ENCODE assay signal across 15 cellular contexts in the genomic region with DNA sequence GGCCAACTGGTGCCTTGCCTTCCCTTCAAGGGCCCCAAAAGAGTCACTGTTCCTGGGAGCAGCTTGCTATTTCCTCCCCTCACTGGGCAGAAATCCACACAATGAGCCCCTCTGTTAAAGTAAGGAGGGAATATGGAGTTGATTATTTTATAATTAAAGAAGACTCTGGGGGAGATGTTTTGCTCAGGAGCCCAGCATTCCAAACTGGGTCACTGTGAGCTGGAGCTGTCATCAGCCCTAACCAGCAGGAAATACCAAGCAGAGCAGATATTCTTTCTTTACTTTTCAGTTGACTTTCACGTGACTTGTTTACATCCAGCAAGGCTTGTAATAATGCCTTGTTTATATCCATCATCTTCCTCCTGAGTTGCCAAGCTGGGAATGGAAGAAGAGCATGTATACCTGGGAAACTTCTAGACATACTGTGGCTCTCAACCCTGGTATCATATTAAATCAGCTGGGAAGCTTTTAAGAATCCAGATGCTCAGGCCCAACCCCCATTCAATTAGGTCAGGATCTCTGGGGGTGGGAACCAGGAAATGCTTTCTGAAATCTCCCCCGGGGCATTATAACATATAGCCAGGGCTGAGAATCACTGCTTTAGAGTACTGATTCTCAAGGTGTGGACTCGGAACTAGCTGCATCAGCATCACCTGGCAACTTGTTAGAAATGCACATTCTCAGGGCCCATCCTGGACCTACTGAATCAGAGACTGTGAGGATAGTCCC.
A peak's percentile ranks its signal among the peaks of the same experiment; 100 is the strongest.
DNase-seq lines count a peak whose midpoint lies in the region; ATAC-seq and TF ChIP-seq lines count a peak whose summit lies in the region.
"Had no signal": no experiment of that assay in that cellular context is flagged by ENCODE, and none has a peak within 500 bp of the region (broad histone marks: within the 10 kb centered on the region; RNA-seq: fewer than 3 reads in every experiment).

No MANE protein-coding gene starts in this region.

- H3K36me3 ChIP-seq in DOHH2 (ENCODE audit: control insufficient read depth, low read length) (no peaks in the 10 kb centered on the region), MG63 (no peaks in the 10 kb centered on the region)

- no peaks in the 10 kb centered on the region for H3K9me2 ChIP-seq in DOHH2 (replicated peaks; ENCODE audit: control insufficient read depth, low read length)

- H3K79me2 ChIP-seq in DOHH2 (ENCODE audit: control insufficient read depth, low read length): no peaks in the 10 kb centered on the region

- ATAC-seq in sciatic nerve: peak; percentile 81
- ATAC-seq: stimulated activated naive CD8-positive, alpha-beta T cell treated with anti-CD3 and anti-CD28 coated beads, Interleukin-15, amount 100 ng/mL, for 72 hours had no signal

- H3K4me2 ChIP-seq in DOHH2 (ENCODE audit: low read length): peak overlapping the region; percentile 35

- H3F3A ChIP-seq in DOHH2 (ENCODE audit: control insufficient read depth, insufficient read depth): no peaks in the 10 kb centered on the region

- H3K4me1 ChIP-seq in DOHH2 (ENCODE audit: control insufficient read depth, low read length): peaks cover 51% of the 10 kb centered on the region

- H3K27ac ChIP-seq in DOHH2 (ENCODE audit: low read depth, low read length): 0 out of 2 replicates have a peak overlapping the region, but pooled peaks have one; percentile 24
- H3K27ac ChIP-seq: VCaP had no signal

- H3K4me3 ChIP-seq in DOHH2 (ENCODE audit: low read length) (peak overlapping the region; percentile 4), fibroblast of villous mesenchyme (ENCODE audit: low read depth, low read length) (no peak overlapping the region), MG63 (no peak overlapping the region)

- DNase-seq in NCI-H82 treated with DMSO at 0.1 percent for 48 hours (lab: John Stamatoyannopoulos, UW; ENCODE audit: unreplicated experiment) (peak; percentile 23), fibroblast of villous mesenchyme (ENCODE audit: low read depth) (peak; percentile 25), sciatic nerve (ENCODE audit: low spot score) (no peak), MG63 (no peak), AG08396 (ENCODE audit: low spot score) (no peak)
- DNase-seq in effector CD4-positive, alpha-beta T cell: no peak
- DNase-seq: activated CD8-positive, alpha-beta memory T cell treated with anti-CD3 and anti-CD28 coated beads, Interleukin-2, amount 50 U/mL, for 48 hours; activated naive CD8-positive, alpha-beta T cell treated with anti-CD3 and anti-CD28 coated beads, Interleukin-2, amount 10 ng/mL, durations not matched to agents 7 days and 5 days; Calu3; cortex of kidney; naive B cell; NK-92 treated with Interleukin-12 subunit alpha and Interleukin-12 subunit beta, amount 100 ng/mL, for 24 hours; stimulated activated naive CD8-positive, alpha-beta T cell treated with anti-CD3 and anti-CD28 coated beads, Interleukin-15, amount 100 ng/mL, for 72 hours had no signal

- intact Hi-C loops in sciatic nerve (cut with DNase I): no loop called here

- H3K9me3 ChIP-seq in DOHH2 (ENCODE audit: control insufficient read depth, insufficient read depth, low read length): no peaks in the 10 kb centered on the region
- no peaks in the 10 kb centered on the region for H3K9me3 ChIP-seq in MG63

- H4K20me1 ChIP-seq in DOHH2 (ENCODE audit: control insufficient read depth, insufficient read depth, low read depth, low read length): no peaks in the 10 kb centered on the region

- H3K27me3 ChIP-seq in DOHH2 (ENCODE audit: control insufficient read depth, low read length) (no peaks in the 10 kb centered on the region), MG63 (no peaks in the 10 kb centered on the region)

- no peak for TF ChIP-seq CTCF in DOHH2 (IDR thresholded peaks at IDR 0.05; ENCODE audit: low read depth, low read length, poor library complexity, severe bottlenecking)
- no peak for TF ChIP-seq CTCF in fibroblast of villous mesenchyme (IDR thresholded peaks at IDR 0.05; ENCODE audit: insufficient read depth, low read depth, low read length)

Comparison
In these comparisons a context has a peak if more than half of its experiments do, and no peak if none do; other contexts are left out.
1. DNase-seq: peak in NCI-H82 treated with DMSO at 0.1 percent for 48 hours (single experiment) and fibroblast of villous mesenchyme (single experiment); none in sciatic nerve (single experiment), MG63 (single experiment), effector CD4-positive, alpha-beta T cell (single experiment) and AG08396 (single experiment).